In genomic region chr7:102649924-102650323, GRCh38 we compare ENCODE assay signal across 15 cellular contexts. TPM values are rescaled to one million over a fixed set of nuclear protein-coding genes. Genes with fewer than 3 reads are reported as not detected.
DNase-seq lines count a peak whose midpoint lies in the region; ATAC-seq, FAIRE-seq and TF ChIP-seq lines count a peak whose summit lies in the region.
"Not testable (repeated sequence)": the region's sequence is repeated elsewhere in the genome, so short reads cannot be mapped to it uniquely, and the experiment has no call there.
"Had no signal": no experiment of that assay in that cellular context is flagged by ENCODE, and none has a peak within 500 bp of the region (broad histone marks: within the 10 kb centered on the region; RNA-seq: fewer than 3 reads in every experiment).

A gene with protein sequence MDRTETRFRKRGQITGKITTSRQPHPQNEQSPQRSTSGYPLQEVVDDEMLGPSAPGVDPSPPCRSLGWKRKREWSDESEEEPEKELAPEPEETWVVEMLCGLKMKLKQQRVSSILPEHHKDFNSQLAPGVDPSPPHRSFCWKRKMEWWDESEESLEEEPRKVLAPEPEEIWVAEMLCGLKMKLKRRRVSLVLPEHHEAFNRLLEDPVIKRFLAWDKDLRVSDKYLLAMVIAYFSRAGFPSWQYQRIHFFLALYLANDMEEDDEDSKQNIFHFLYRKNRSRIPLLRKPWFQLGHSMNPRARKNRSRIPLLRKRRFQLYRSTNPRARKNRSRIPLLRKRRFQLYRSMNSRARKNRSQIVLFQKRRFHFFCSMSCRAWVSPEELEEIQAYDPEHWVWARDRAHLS (plus strand): TSS chr7:102650319. CDS start chr7:102652349, 2,030 bp downstream.

- intact Hi-C loops in Right ventricle myocardium inferior (cut with DNase I); heart right ventricle (cut with DNase I); right cardiac atrium (cut with DNase I); HepG2 (cut with micrococcal nuclease; ENCODE audit: unreplicated experiment); sciatic nerve (cut with DNase I); aorta (cut with DNase I): not testable (repeated sequence)

- not testable (repeated sequence) for TF ChIP-seq EP300 in A549 (IDR thresholded peaks at IDR 0.05); HepG2 (IDR thresholded peaks at IDR 0.05; ENCODE audit: low read depth in 2 of 2, low read length in 2 of 2); HepG2 (CRISPR knock-in tag; IDR thresholded peaks at IDR 0.05; ENCODE audit: borderline replicate concordance)

- not testable (repeated sequence) for DNase-seq in A549 (ENCODE audit: low read depth in 1 of 2, low spot score in 1 of 2); Right ventricle myocardium inferior (ENCODE audit: missing footprints); heart right ventricle; right cardiac atrium; HepG2 (ENCODE audit: low spot score); sciatic nerve (ENCODE audit: low spot score); aorta

- FAIRE-seq in A549 (lab: Jason Lieb, UNC); HepG2 (lab: Jason Lieb, UNC): not testable (repeated sequence)

- not testable (repeated sequence) for H3K79me2 ChIP-seq in HepG2 (ENCODE audit: insufficient read depth, low read length)

- TF ChIP-seq RAD21 in A549 (conservative IDR thresholded peaks at IDR 0.05 in 1 of 2, IDR thresholded peaks at IDR 0.05 in 1 of 2); HepG2 (CRISPR knock-in tag; IDR thresholded peaks at IDR 0.05): not testable (repeated sequence)

- TF ChIP-seq POLR2A in A549 (IDR thresholded peaks at IDR 0.05; ENCODE audit: low read length); HepG2 (IDR thresholded peaks at IDR 0.05; ENCODE audit: insufficient read depth in 1 of 2, low read depth in 2 of 2, low read length in 2 of 2): not testable (repeated sequence)

- not testable (repeated sequence) for H3K4me3 ChIP-seq in A549; heart right ventricle; right cardiac atrium (ENCODE audit: low read length); HepG2 (replicated peaks in 1 of 3; ENCODE audit: insufficient read depth in 1 of 3, low read depth in 2 of 3, low read length in 3 of 3); aorta (ENCODE audit: low read length in 2 of 2)

- H3K4me2 ChIP-seq in A549; HepG2 (ENCODE audit: low read depth, low read length): not testable (repeated sequence)

- no CpG with 5 or more reads among the region's 4 CpGs for WGBS in A549 (ENCODE audit: missing lambda C conversion rate)
- WGBS in heart right ventricle, 2 donors: no CpG with 5 or more reads among the region's 4 CpGs
- no CpG with 5 or more reads among the region's 4 CpGs for WGBS in right cardiac atrium
- WGBS in HepG2 (ENCODE audit: low lambda C conversion rate): no CpG with 5 or more reads among the region's 4 CpGs
- no CpG with 5 or more reads among the region's 4 CpGs for WGBS in aorta, 2 donors

- not testable (repeated sequence) for H3K27me3 ChIP-seq in heart right ventricle; right cardiac atrium (ENCODE audit: control insufficient read depth, insufficient read depth); HepG2 (ENCODE audit: control insufficient read depth in 1 of 2, insufficient read depth in 2 of 2, low read length in 2 of 2); aorta (ENCODE audit: control insufficient read depth in 1 of 2, insufficient read depth in 2 of 2, low read length in 1 of 2)

- H3K36me3 ChIP-seq in heart right ventricle; HepG2 (replicated peaks in 1 of 2; ENCODE audit: control insufficient read depth in 1 of 2, insufficient read depth in 2 of 2, low read length in 2 of 2); aorta (ENCODE audit: control insufficient read depth in 1 of 2, insufficient read depth in 2 of 2, low read length in 1 of 2): not testable (repeated sequence)

- H3K4me1 ChIP-seq in A549; heart right ventricle; right cardiac atrium (ENCODE audit: control insufficient read depth, insufficient read depth, low read length); HepG2 (ENCODE audit: insufficient read depth, low read length); aorta (ENCODE audit: control insufficient read depth in 1 of 2, insufficient read depth in 2 of 2, low read length in 2 of 2): not testable (repeated sequence)

- POLR2A ChIA-PET in A549 (lab: Yijun Ruan, JAX); HepG2 (lab: Yijun Ruan, JAX): not testable (repeated sequence)

- not testable (repeated sequence) for H2AFZ ChIP-seq in HepG2 (ENCODE audit: low read length)

- not testable (repeated sequence) for H3K27ac ChIP-seq in A549; heart right ventricle; right cardiac atrium (ENCODE audit: low read length); HepG2 (ENCODE audit: extremely low read length, insufficient read depth, low read length); aorta (ENCODE audit: low read depth in 1 of 2, low read length in 2 of 2)

- not testable (repeated sequence) for TF ChIP-seq CTCF in A549 (IDR thresholded peaks at IDR 0.05); heart right ventricle (IDR thresholded peaks at IDR 0.05); HepG2 (CRISPR knock-in tag; IDR thresholded peaks at IDR 0.05)

- in situ Hi-C loops in HepG2 (cut with HindIII; ENCODE audit: extremely low pct_ligation_motif_present, low pct_unique_long_range_greater_than_20kb): not testable (repeated sequence)

- peak; percentile 17 to 48; a peak in 3 of 6 replicates for ATAC-seq in A549
- peak; percentile 58 for ATAC-seq in esophagus mucosa
- peak; percentile 33 for ATAC-seq in Right ventricle myocardium inferior
- peak in 5 of 8 donors; percentile 30 to 70 (median 50) for ATAC-seq in heart right ventricle
- peak; percentile 36 to 63 for ATAC-seq in right cardiac atrium
- ATAC-seq in HepG2: peak; percentile 34; the same call in 1 of the 3 replicates
- peak; percentile 32 for ATAC-seq in sciatic nerve
- ATAC-seq in aorta (ENCODE audit: low FRiP score): peak; percentile 46

- H4K20me1 ChIP-seq in HepG2 (ENCODE audit: insufficient read depth, low read length): not testable (repeated sequence)

- not testable (repeated sequence) for H3K9ac ChIP-seq in HepG2 (ENCODE audit: insufficient read depth, low read depth, low read length)

- CTCF ChIA-PET in A549 (lab: Yijun Ruan, JAX); HepG2 (lab: Yijun Ruan, JAX; ENCODE audit: low intra/inter-chr PET ratio, low total read pairs): not testable (repeated sequence)

- BruUV-seq in HepG2 (replicated peaks; lab: Mats Ljungman, UMichigan): not testable (repeated sequence)

- H3K9me3 ChIP-seq in A549; heart right ventricle; right cardiac atrium (ENCODE audit: control insufficient read depth, low read length); HepG2 (ENCODE audit: low read length); aorta (ENCODE audit: control insufficient read depth, low read length): not testable (repeated sequence)

RNA-seq across cellular contexts. Expression of the gene that starts here (rescaled TPM):
- polyA plus RNA-seq in A549 (2011; rRNA removed): not detected in 2 replicates
- polyA plus RNA-seq in A549 (2012; cell fraction: cytosol; rRNA removed): not detected in 2 replicates
- polyA plus RNA-seq in A549 (2012; cell fraction: nucleus; rRNA removed): not detected in 2 replicates
- polyA plus RNA-seq in A549 (2017; fragmentation: RNase III; extraction: RNeasy Plus Mini Kit Qiagen cat#74134 plus additional on column Dnase treatment): not detected in 3 replicates
- not detected in 2 replicates for polyA minus RNA-seq in A549 (2011; rRNA and poly(A)+ RNA removed)
- total RNA-seq in esophagus mucosa: not detected
- not detected for total RNA-seq in Right ventricle myocardium inferior
- total RNA-seq in heart right ventricle: not detected
- polyA plus RNA-seq in heart right ventricle: not detected
- not detected for total RNA-seq in right cardiac atrium
- not detected for polyA plus RNA-seq in right cardiac atrium
- total RNA-seq in HepG2 (2016; rRNA removed; fragmentation: Illumina TruSeq; extraction: Trizol): not detected in 2 replicates
- total RNA-seq in HepG2 (2016; cell fraction: cytosol; rRNA removed; fragmentation: Illumina TruSeq; extraction: Trizol; ENCODE audit: low read depth): not detected in 2 replicates
- total RNA-seq in HepG2 (2016; cell fraction: insoluble cytoplasmic fraction; rRNA removed; fragmentation: Illumina TruSeq; extraction: Trizol): not detected in 2 replicates
- total RNA-seq in HepG2 (2016; cell fraction: membrane; rRNA removed; fragmentation: Illumina TruSeq; extraction: Trizol): not detected in 2 replicates
- not detected in 2 replicates for total RNA-seq in HepG2 (2016; cell fraction: nucleus; rRNA removed; fragmentation: Illumina TruSeq; extraction: Trizol)
- polyA plus RNA-seq in HepG2 (2011; rRNA removed): not detected in 2 replicates
- polyA plus RNA-seq in HepG2 (2011; cell fraction: cytosol; rRNA removed): not detected in 2 replicates
- not detected in 2 replicates for polyA plus RNA-seq in HepG2 (2011; cell fraction: nucleus; rRNA removed)
- not detected in 2 replicates for polyA plus RNA-seq in HepG2 (2012)
- polyA plus RNA-seq in HepG2 (2016; cell fraction: cytosol; fragmentation: Illumina TruSeq; extraction: Trizol; ENCODE audit: low read depth): not detected in 2 replicates
- not detected in 2 replicates for polyA plus RNA-seq in HepG2 (2016; cell fraction: insoluble cytoplasmic fraction; fragmentation: Illumina TruSeq; extraction: Trizol; ENCODE audit: low read depth)
- not detected in 2 replicates for polyA plus RNA-seq in HepG2 (2016; cell fraction: membrane; fragmentation: Illumina TruSeq; extraction: Trizol; ENCODE audit: low read depth)
- polyA plus RNA-seq in HepG2 (2016; cell fraction: nucleus; fragmentation: Illumina TruSeq; extraction: Trizol; ENCODE audit: insufficient read depth, low read depth): not detected in 2 replicates
- polyA minus RNA-seq in HepG2 (2011; rRNA and poly(A)+ RNA removed; ENCODE audit: low replicate concordance): not detected in 2 replicates
- polyA minus RNA-seq in HepG2 (2011; cell fraction: cytosol; rRNA and poly(A)+ RNA removed): not detected in 2 replicates
- not detected in 2 replicates for polyA minus RNA-seq in HepG2 (2011; cell fraction: nucleus; rRNA and poly(A)+ RNA removed)
- total RNA-seq in sciatic nerve: not detected
- not detected for total RNA-seq in aorta
- polyA plus RNA-seq in aorta: not detected
- total RNA-seq: A172; A673; CD4-positive, alpha-beta memory T cell; CD4-positive, CD25-positive, alpha-beta regulatory T cell; CD8-positive, alpha-beta memory T cell had no signal
- polyA plus RNA-seq: AG04450; CD14-positive monocyte; CD4-positive, alpha-beta memory T cell had no signal

Comparison
In these comparisons a context has a peak if more than half of its experiments do, and no peak if none do; other contexts are left out.
1. Peak in ATAC-seq in A549; RNA of the gene not detected or under 1 TPM.
2. Peak in ATAC-seq in esophagus mucosa; RNA of the gene not detected or under 1 TPM.
3. Peak in ATAC-seq in Right ventricle myocardium inferior; RNA of the gene not detected or under 1 TPM.
4. Peak in ATAC-seq in heart right ventricle; RNA of the gene not detected or under 1 TPM.
5. Peak in ATAC-seq in right cardiac atrium; RNA of the gene not detected or under 1 TPM.
6. Peak in ATAC-seq in HepG2; RNA of the gene not detected or under 1 TPM.
7. Peak in ATAC-seq in sciatic nerve; RNA of the gene not detected or under 1 TPM.
8. Peak in ATAC-seq in aorta; RNA of the gene not detected or under 1 TPM.